Comparison of ENCODE assay signal across 27 cellular contexts in genomic region chr7:152913492-152913891, GRCh38.
"Had no signal": no experiment of that assay in that cellular context is flagged by ENCODE, and none has a peak within 500 bp of the region (broad histone marks: within the 10 kb centered on the region; RNA-seq: fewer than 3 reads in every experiment).

No MANE protein-coding gene starts in this region.

- ATAC-seq: effector memory CD8-positive, alpha-beta T cell; esophagus mucosa; foreskin keratinocyte; gastrocnemius medialis; gastroesophageal sphincter; heart left ventricle; heart right ventricle had no signal

- DNase-seq: colonic mucosa; cortex of kidney; dermis blood vessel endothelial cell; dorsolateral prefrontal cortex; effector CD4-positive, alpha-beta T cell; effector CD8-positive, alpha-beta T cell; effector memory CD4-positive, alpha-beta T cell; effector memory CD8-positive, alpha-beta T cell; endodermal cell; erythroblast; esophagus squamous epithelium; foreskin fibroblast; foreskin keratinocyte; foreskin melanocyte; gastrocnemius medialis; glutamatergic neuron; heart left ventricle; heart right ventricle had no signal

- H3K9me3 ChIP-seq: colonic mucosa, esophagus muscularis mucosa, esophagus squamous epithelium, gastrocnemius medialis, gastroesophageal sphincter, heart left ventricle, heart right ventricle had no signal

- H3K27ac ChIP-seq: colonic mucosa, coronary artery, dorsolateral prefrontal cortex, epithelial cell of prostate, esophagus muscularis mucosa, esophagus squamous epithelium, foreskin keratinocyte, gastrocnemius medialis, gastroesophageal sphincter, heart left ventricle, heart right ventricle had no signal

- H3K4me1 ChIP-seq: colonic mucosa, esophagus muscularis mucosa, esophagus squamous epithelium, foreskin keratinocyte, gastrocnemius medialis, gastroesophageal sphincter, heart right ventricle had no signal

- H3K36me3 ChIP-seq: colonic mucosa, esophagus muscularis mucosa, esophagus squamous epithelium, gastrocnemius medialis, gastroesophageal sphincter, heart left ventricle, heart right ventricle had no signal

- H3K27me3 ChIP-seq: colonic mucosa, esophagus squamous epithelium, foreskin keratinocyte, gastrocnemius medialis had no signal

- H3K4me3 ChIP-seq: colonic mucosa, coronary artery, dorsolateral prefrontal cortex, esophagus muscularis mucosa, esophagus squamous epithelium, gastrocnemius medialis, gastroesophageal sphincter, heart left ventricle, heart right ventricle had no signal

- FAIRE-seq: colon, endometrium, endothelial cell of umbilical vein, frontal cortex had no signal
